Comparison of ENCODE assay signal across 10 cellular contexts in the genomic region with DNA sequence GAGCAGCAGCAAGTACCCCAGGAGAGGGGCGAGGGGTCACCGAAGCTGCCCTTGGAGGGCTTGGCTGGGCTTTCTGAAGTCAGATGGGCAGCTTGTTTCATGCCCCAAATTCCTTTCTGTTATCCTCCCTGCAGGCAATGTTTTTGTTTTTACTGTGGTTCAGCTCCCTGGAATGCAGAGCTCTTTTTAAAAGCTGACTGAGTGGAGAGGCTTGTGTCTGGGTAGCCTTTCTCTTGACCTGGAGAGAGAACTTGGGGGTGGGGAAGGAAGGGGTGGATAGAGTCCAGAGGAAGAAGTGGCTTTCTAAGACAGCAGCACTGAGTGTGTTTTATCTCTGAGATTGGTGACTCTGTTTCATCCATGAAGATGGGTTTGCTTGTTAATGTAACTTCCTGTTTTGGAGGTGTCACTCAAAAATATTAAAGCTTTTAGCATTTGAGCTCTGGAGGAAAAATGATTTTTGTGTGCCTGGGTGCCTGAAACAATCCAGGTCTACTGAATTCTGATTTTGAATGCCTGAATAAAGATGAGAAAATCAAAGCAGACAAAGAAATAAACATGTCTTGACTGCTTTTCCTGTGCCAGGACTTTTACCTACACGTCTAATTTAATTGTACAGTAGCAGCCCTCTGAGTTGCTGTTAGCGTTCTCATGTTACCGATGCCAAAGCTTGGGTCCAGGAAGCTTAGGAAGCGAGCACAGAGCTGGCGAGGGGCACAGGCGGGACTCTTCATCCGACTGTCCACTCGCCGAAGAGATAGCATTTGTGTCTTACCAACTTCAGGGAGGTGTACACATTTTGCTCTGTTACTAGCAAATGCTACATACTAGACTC.
DNase-seq lines count a peak whose midpoint lies in the region; ATAC-seq and TF ChIP-seq lines count a peak whose summit lies in the region.
"Had no signal": no experiment of that assay in that cellular context is flagged by ENCODE, and none has a peak within 500 bp of the region (broad histone marks: within the 10 kb centered on the region; RNA-seq: fewer than 3 reads in every experiment).

No MANE protein-coding gene starts in this region.

- POLR2A ChIA-PET in naive thymus-derived CD8-positive, alpha-beta T cell (lab: Charles Lee), result no interaction called here

- H3K4me1 Mint-ChIP-seq in chondrocyte (ENCODE audit: low read depth), result peaks cover 51% of the 10 kb centered on the region
- no peaks in the 10 kb centered on the region for H3K4me1 Mint-ChIP-seq in naive thymus-derived CD8-positive, alpha-beta T cell

- no peak for ATAC-seq in HG02623 (IDR thresholded peaks at IDR 0.05; ENCODE audit: unreplicated experiment)
- ATAC-seq in naive thymus-derived CD8-positive, alpha-beta T cell, result no peak
- no peak for ATAC-seq in HG02840 (IDR thresholded peaks at IDR 0.05; ENCODE audit: low FRiP score, unreplicated experiment)

- peaks cover 1% of the 10 kb centered on the region for H3K36me3 Mint-ChIP-seq in chondrocyte (ENCODE audit: low read depth)
- no peaks in the 10 kb centered on the region for H3K36me3 Mint-ChIP-seq in naive thymus-derived CD8-positive, alpha-beta T cell

- H3K27me3 Mint-ChIP-seq in chondrocyte (ENCODE audit: low read depth), result peaks cover 3% of the 10 kb centered on the region
- H3K27me3 Mint-ChIP-seq in naive thymus-derived CD8-positive, alpha-beta T cell, result peaks cover 2 to 25% (median 16%) of the 10 kb centered on the region in 5 donors

- H3K4me3 Mint-ChIP-seq in chondrocyte (ENCODE audit: unreplicated experiment), result peak overlapping the region; percentile 20
- H3K4me3 Mint-ChIP-seq in naive thymus-derived CD8-positive, alpha-beta T cell, result no peak overlapping the region

- no peaks in the 10 kb centered on the region for H3K9me3 Mint-ChIP-seq in chondrocyte (ENCODE audit: low read depth)
- H3K9me3 Mint-ChIP-seq in naive thymus-derived CD8-positive, alpha-beta T cell, result no peaks in the 10 kb centered on the region

- peak; percentile 63 for DNase-seq in COLO829 (ENCODE audit: low spot score)
- DNase-seq in M059J (ENCODE audit: low read depth), result peak; percentile 94
- no peak for DNase-seq in chondrocyte (ENCODE audit: low spot score)
- DNase-seq in myocyte (ENCODE audit: low read depth), result peak; percentile 58
- DNase-seq in posterior vena cava (ENCODE audit: low spot score), result no peak
- DNase-seq in naive thymus-derived CD8-positive, alpha-beta T cell, result no peak
- DNase-seq: NCI-H526 treated with DMSO at 0.1 percent for 48 hours; stimulated activated CD4-positive, alpha-beta T cell treated with anti-CD3 and anti-CD28 coated beads, Interleukin-15, amount 100 ng/mL, for 24 hours had no signal

- peak overlapping the region; percentile 83 for H3K27ac Mint-ChIP-seq in chondrocyte (ENCODE audit: unreplicated experiment)
- H3K27ac Mint-ChIP-seq in naive thymus-derived CD8-positive, alpha-beta T cell, result no peak overlapping the region

- no peak for TF ChIP-seq CTCF in chondrocyte (IDR thresholded peaks at IDR 0.05)

- intact Hi-C loops in posterior vena cava (cut with DNase I), result no loop called here

Comparison
In these comparisons a context has a peak if more than half of its experiments do, and no peak if none do; other contexts are left out.
1. DNase-seq: peak in COLO829 (single experiment), M059J (single experiment) and myocyte (single experiment); none in chondrocyte (single experiment), posterior vena cava (single experiment) and naive thymus-derived CD8-positive, alpha-beta T cell (0 of 10).